8 cellular contexts compared by ENCODE assay signal in the genomic region with DNA sequence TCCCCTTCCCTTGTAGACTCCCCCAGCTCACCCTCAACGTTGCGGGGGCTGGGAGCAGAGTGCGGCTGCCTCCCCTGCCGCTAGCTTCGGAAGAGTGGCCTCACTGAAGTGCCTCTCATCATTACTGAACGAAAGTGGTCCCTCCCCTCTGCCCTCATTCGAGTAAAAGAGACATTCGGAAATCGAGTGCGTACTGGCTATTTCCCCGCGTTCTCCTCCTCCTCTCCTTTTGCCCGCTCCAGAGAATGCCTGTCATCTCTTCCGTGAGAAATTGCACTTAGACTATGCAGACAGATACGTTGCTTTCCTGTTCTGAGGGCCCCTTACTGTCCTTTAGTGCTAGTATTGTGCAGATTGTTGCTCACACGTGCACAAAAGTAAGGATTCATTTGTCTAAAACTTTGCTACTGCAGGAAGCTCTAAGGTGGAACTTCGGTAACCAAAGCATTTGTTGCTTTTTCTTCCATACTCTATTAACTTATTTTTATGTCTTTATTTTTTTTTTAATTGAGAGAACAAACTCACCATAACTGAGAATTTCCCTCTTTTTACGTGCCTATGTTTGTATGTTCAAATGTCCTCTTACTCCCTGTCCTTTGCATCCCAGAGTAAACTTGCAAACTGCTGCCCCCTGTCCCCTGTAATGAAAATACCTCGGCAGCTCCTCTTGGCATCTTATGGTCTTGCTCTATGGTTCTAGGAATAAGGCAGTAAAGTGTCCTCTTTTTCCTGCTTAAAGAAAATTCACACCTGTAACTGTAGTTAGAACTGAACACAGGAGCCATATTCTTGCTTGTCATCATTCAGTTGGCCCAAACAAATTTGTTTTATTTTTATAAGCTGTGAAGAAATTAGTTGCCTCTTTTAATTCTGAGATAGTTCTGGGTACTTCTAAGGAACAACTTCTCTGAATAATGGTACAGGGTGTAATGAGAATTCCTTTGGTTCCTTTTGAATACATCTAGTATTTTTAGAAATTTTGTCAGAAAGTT. TPM values are rescaled to one million over a fixed set of nuclear protein-coding genes. Genes with fewer than 3 reads are reported as not detected.
DNase-seq lines count a peak whose midpoint lies in the region; ATAC-seq and TF ChIP-seq lines count a peak whose summit lies in the region.

No MANE protein-coding gene starts in this region.

- peaks cover 3 to 6% of the 10 kb centered on the region in 2 donors for H3K36me3 Mint-ChIP-seq in CD14-positive monocyte

- H3K27me3 Mint-ChIP-seq in CD14-positive monocyte (ENCODE audit: low read depth in 3 of 3), result peaks cover 4 to 11% (median 6%) of the 10 kb centered on the region in 3 donors

- peaks cover 0 to under 1% (median 0%) of the 10 kb centered on the region in 7 donors for H3K9me3 Mint-ChIP-seq in CD14-positive monocyte

- peak overlapping the region; percentile 69 to 92 (median 80) for H3K27ac Mint-ChIP-seq in CD14-positive monocyte

- TF ChIP-seq POLR2A in tibial nerve (IDR thresholded peaks at IDR 0.05), result peak in 1 of 2 donors; percentile 9

- H3K27me3 ChIP-seq in mononuclear cell (ENCODE audit: insufficient read depth, low read length) (peaks cover 9% of the 10 kb centered on the region), tibial nerve (no peaks in the 10 kb centered on the region)

- H3K4me3 ChIP-seq in mononuclear cell (ENCODE audit: low read length) (peak overlapping the region; percentile 79), tibial nerve (peak overlapping the region; percentile 51 to 93 (median 77))

- intact Hi-C loops in CD14-positive monocyte (cut with micrococcal nuclease), result loop anchor here (5.0 to 10.0 kb wide), 2 partner anchors 272 to 385 kb away; no protein-coding TSS in a partner anchor

- H3K4me3 Mint-ChIP-seq in CD14-positive monocyte, result peak overlapping the region; percentile 85 to 95

- peaks cover 33% of the 10 kb centered on the region for H3K4me1 Mint-ChIP-seq in CD14-positive monocyte

- peak in 1 of 2 donors; percentile 29 for TF ChIP-seq EP300 in tibial nerve (IDR thresholded peaks at IDR 0.05)

- H3K4me1 ChIP-seq in mononuclear cell (ENCODE audit: insufficient read depth, low read length) (peaks cover 28% of the 10 kb centered on the region), tibial nerve (peaks cover 0 to 49% (median 14%) of the 10 kb centered on the region in 4 donors)

- no peaks in the 10 kb centered on the region for H3K9me3 ChIP-seq in mononuclear cell (ENCODE audit: low read depth, low read length)
- H3K9me3 ChIP-seq in tibial nerve, result no peaks in the 10 kb centered on the region

- ATAC-seq in GM18517 (IDR thresholded peaks at IDR 0.05; ENCODE audit: unreplicated experiment) (peak; percentile 47), HG03095 (IDR thresholded peaks at IDR 0.05; ENCODE audit: unreplicated experiment) (peak; percentile 30)
- ATAC-seq in activated CD4-positive, CD25-positive, alpha-beta regulatory T cell treated with anti-CD3 and anti-CD28 coated beads, Interleukin-2, amount 50 U/mL, for 24 hours, result peak; percentile 42 to 57

- DNase-seq in CD14-positive monocyte (ENCODE audit: low spot score) (no peak), NCI-H2227 treated with DMSO at 0.1 percent for 48 hours (lab: John Stamatoyannopoulos, UW) (peak; percentile 67), epidermal melanocyte (ENCODE audit: insufficient read length, low spot score) (peak; percentile 61), tibial nerve (ENCODE audit: low spot score in 2 of 2) (peak in 1 of 2 donors; percentile 56)

- H3K27ac ChIP-seq in tibial nerve, result peak overlapping the region; percentile 81 to 98 (median 91)

- H3K36me3 ChIP-seq in tibial nerve, result no peaks in the 10 kb centered on the region

- WGBS in tibial nerve, 2 donors, result 0% methylated on average over 14 to 19 of the region's 19 CpGs

- TF ChIP-seq CTCF in CD14-positive monocyte (IDR thresholded peaks at IDR 0.05) (peak; percentile 49), tibial nerve (IDR thresholded peaks at IDR 0.05) (peak; percentile 34 to 64 (median 53))

RNA-seq across cellular contexts. Expression of gene MAP3K4, which starts 1.1 kb away (rescaled TPM):
- polyA plus RNA-seq in CD14-positive monocyte, result 1 to 10 TPM; 3.2 to 3.5 TPM
- total RNA-seq in mononuclear cell (37.6 TPM), tibial nerve (10 to 100 TPM; 42.9 to 63.0 (median 56.0) TPM)
